In the genomic region with DNA sequence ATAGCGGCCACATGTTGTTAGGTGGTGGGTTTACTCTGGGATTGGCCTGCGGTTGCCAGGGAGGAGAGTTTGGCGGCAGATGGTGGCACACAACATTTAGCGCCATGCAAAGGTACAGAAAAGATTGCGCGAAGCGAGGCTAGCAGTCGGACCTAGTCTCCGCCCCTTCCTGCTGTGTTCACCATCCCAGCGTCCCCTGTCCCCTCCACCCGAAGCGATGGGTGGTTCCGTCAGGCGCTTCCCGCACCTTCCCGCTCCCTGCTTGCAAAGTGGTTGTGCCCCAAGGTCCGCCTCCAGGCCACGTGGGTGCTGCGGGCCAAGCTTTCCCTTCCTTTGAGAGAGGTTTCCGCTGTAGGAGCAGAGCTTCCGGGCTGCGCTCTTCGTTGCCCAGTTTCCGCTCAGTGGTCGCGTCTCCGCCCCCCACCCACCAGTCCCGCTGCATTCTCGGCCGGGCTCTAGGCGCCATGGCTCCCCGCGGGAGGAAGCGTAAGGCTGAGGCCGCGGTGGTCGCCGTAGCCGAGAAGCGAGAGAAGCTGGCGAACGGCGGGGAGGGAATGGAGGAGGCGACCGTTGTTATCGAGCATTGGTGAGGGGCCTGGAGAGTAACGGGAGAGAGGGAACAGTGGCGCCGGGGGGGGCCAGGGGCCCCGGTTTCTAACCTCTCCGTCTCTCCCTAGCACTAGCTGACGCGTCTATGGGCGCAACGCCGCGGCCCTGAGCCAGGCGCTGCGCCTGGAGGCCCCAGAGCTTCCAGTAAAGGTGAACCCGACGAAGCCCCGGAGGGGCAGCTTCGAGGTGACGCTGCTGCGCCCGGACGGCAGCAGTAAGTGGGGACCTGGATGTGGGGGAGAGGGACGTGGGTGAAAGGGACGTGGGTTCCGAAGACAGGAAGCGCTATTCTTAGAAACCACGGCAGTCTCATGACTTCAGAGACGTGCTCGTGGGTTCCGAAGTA, we compare ENCODE assay signal across 1 cellular context.
A peak's percentile ranks its signal among the peaks of the same experiment; 100 is the strongest.
TF ChIP-seq lines count a peak whose summit lies in the region.

A gene with protein sequence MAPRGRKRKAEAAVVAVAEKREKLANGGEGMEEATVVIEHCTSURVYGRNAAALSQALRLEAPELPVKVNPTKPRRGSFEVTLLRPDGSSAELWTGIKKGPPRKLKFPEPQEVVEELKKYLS (plus strand): TSS at position 360 of the 955 bp plus-strand sequence. CDS start 105 bp downstream, at position 465.

TF ChIP-seq in HepG2, 621 proteins besides CTCF, POLR2A, EP300 and RAD21 (continued from another document and continues in another):
- TF ChIP-seq ZZZ3 (CRISPR knock-in tag; IDR thresholded peaks at IDR 0.05; ENCODE audit: borderline replicate concordance) (no peak), SPEN (CRISPR knock-in tag; IDR thresholded peaks at IDR 0.05; ENCODE audit: low read depth) (peak; percentile 79), SP1 (IDR thresholded peaks at IDR 0.05) (no peak), SP1 (CRISPR knock-in tag; IDR thresholded peaks at IDR 0.05) (peak; percentile 81), SRY (CRISPR knock-in tag; IDR thresholded peaks at IDR 0.05) (0 out of 2 replicates have a peak, but pooled peaks have one; percentile 39), ZNF563 (CRISPR knock-in tag; IDR thresholded peaks at IDR 0.05) (0 out of 2 replicates have a peak, but pooled peaks have one; percentile 68), ELF1 (CRISPR knock-in tag; IDR thresholded peaks at IDR 0.05) (peak; percentile 84), HCFC1 (IDR thresholded peaks at IDR 0.05; ENCODE audit: low read depth, low read length) (peak; percentile 67), HOXA3 (CRISPR knock-in tag; IDR thresholded peaks at IDR 0.05) (peak; percentile 77), POLR2G (IDR thresholded peaks at IDR 0.05; ENCODE audit: low read depth, low read length) (peak; percentile 86), ZNF180 (CRISPR knock-in tag; IDR thresholded peaks at IDR 0.05; ENCODE audit: borderline replicate concordance, low read depth) (no peak), BHLHE40 (IDR thresholded peaks at IDR 0.05; ENCODE audit: low read length) (peak; percentile 75), ZNF703 (CRISPR knock-in tag; IDR thresholded peaks at IDR 0.05; ENCODE audit: borderline replicate concordance) (no peak), REXO4 (CRISPR knock-in tag; IDR thresholded peaks at IDR 0.05; ENCODE audit: borderline replicate concordance) (no peak), ZNF530 (CRISPR knock-in tag; IDR thresholded peaks at IDR 0.05; ENCODE audit: low read depth) (no peak), SOX5 (CRISPR knock-in tag; IDR thresholded peaks at IDR 0.05; ENCODE audit: borderline replicate concordance) (peak; percentile 47; the same call in 1 of the 2 replicates), ZNF264 (CRISPR knock-in tag; IDR thresholded peaks at IDR 0.05) (0 out of 2 replicates have a peak, but pooled peaks have one; percentile 15), ZNF788 (CRISPR knock-in tag; IDR thresholded peaks at IDR 0.05; ENCODE audit: borderline replicate concordance) (peak; percentile 96), ZNF205 (CRISPR knock-in tag; IDR thresholded peaks at IDR 0.05) (peak; percentile 69; the same call in 1 of the 2 replicates), ARNT (IDR thresholded peaks at IDR 0.05) (no peak), PAF1 (CRISPR knock-in tag; IDR thresholded peaks at IDR 0.05) (peak; percentile 80; the same call in 1 of the 2 replicates), FOXK1 (CRISPR knock-in tag; IDR thresholded peaks at IDR 0.05; ENCODE audit: borderline replicate concordance, low read depth) (peak; percentile 58; the same call in 1 of the 2 replicates), ZFX (CRISPR knock-in tag; IDR thresholded peaks at IDR 0.05; ENCODE audit: low read depth) (peak; percentile 75; the same call in 1 of the 2 replicates), ZNF589 (CRISPR knock-in tag; conservative IDR thresholded peaks at IDR 0.05) (no peak; the same call in 1 of the 2 replicates)
- TF ChIP-seq, protein P1, sequence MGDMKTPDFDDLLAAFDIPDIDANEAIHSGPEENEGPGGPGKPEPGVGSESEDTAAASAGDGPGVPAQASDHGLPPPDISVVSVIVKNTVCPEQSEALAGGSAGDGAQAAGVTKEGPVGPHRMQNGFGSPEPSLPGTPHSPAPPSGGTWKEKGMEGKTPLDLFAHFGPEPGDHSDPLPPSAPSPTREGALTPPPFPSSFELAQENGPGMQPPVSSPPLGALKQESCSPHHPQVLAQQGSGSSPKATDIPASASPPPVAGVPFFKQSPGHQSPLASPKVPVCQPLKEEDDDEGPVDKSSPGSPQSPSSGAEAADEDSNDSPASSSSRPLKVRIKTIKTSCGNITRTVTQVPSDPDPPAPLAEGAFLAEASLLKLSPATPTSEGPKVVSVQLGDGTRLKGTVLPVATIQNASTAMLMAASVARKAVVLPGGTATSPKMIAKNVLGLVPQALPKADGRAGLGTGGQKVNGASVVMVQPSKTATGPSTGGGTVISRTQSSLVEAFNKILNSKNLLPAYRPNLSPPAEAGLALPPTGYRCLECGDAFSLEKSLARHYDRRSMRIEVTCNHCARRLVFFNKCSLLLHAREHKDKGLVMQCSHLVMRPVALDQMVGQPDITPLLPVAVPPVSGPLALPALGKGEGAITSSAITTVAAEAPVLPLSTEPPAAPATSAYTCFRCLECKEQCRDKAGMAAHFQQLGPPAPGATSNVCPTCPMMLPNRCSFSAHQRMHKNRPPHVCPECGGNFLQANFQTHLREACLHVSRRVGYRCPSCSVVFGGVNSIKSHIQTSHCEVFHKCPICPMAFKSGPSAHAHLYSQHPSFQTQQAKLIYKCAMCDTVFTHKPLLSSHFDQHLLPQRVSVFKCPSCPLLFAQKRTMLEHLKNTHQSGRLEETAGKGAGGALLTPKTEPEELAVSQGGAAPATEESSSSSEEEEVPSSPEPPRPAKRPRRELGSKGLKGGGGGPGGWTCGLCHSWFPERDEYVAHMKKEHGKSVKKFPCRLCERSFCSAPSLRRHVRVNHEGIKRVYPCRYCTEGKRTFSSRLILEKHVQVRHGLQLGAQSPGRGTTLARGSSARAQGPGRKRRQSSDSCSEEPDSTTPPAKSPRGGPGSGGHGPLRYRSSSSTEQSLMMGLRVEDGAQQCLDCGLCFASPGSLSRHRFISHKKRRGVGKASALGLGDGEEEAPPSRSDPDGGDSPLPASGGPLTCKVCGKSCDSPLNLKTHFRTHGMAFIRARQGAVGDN (CRISPR knock-in tag; IDR thresholded peaks at IDR 0.05), result peak; percentile 96
- TF ChIP-seq, protein P2, sequence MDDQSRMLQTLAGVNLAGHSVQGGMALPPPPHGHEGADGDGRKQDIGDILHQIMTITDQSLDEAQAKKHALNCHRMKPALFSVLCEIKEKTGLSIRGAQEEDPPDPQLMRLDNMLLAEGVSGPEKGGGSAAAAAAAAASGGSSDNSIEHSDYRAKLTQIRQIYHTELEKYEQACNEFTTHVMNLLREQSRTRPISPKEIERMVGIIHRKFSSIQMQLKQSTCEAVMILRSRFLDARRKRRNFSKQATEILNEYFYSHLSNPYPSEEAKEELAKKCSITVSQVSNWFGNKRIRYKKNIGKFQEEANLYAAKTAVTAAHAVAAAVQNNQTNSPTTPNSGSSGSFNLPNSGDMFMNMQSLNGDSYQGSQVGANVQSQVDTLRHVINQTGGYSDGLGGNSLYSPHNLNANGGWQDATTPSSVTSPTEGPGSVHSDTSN (CRISPR knock-in tag; IDR thresholded peaks at IDR 0.05; ENCODE audit: borderline replicate concordance), result no peak
- TF ChIP-seq, protein P3, sequence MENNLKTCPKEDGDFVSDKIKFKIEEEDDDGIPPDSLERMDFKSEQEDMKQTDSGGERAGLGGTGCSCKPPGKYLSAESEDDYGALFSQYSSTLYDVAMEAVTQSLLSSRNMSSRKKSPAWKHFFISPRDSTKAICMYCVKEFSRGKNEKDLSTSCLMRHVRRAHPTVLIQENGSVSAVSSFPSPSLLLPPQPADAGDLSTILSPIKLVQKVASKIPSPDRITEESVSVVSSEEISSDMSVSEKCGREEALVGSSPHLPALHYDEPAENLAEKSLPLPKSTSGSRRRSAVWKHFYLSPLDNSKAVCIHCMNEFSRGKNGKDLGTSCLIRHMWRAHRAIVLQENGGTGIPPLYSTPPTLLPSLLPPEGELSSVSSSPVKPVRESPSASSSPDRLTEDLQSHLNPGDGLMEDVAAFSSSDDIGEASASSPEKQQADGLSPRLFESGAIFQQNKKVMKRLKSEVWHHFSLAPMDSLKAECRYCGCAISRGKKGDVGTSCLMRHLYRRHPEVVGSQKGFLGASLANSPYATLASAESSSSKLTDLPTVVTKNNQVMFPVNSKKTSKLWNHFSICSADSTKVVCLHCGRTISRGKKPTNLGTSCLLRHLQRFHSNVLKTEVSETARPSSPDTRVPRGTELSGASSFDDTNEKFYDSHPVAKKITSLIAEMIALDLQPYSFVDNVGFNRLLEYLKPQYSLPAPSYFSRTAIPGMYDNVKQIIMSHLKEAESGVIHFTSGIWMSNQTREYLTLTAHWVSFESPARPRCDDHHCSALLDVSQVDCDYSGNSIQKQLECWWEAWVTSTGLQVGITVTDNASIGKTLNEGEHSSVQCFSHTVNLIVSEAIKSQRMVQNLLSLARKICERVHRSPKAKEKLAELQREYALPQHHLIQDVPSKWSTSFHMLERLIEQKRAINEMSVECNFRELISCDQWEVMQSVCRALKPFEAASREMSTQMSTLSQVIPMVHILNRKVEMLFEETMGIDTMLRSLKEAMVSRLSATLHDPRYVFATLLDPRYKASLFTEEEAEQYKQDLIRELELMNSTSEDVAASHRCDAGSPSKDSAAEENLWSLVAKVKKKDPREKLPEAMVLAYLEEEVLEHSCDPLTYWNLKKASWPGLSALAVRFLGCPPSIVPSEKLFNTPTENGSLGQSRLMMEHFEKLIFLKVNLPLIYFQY (CRISPR knock-in tag; IDR thresholded peaks at IDR 0.05; ENCODE audit: borderline replicate concordance), result no peak
- TF ChIP-seq, protein P4, sequence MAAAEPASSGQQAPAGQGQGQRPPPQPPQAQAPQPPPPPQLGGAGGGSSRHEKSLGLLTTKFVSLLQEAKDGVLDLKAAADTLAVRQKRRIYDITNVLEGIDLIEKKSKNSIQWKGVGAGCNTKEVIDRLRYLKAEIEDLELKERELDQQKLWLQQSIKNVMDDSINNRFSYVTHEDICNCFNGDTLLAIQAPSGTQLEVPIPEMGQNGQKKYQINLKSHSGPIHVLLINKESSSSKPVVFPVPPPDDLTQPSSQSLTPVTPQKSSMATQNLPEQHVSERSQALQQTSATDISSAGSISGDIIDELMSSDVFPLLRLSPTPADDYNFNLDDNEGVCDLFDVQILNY (CRISPR knock-in tag; conservative IDR thresholded peaks at IDR 0.05), result peak; percentile 72; the same call in 1 of the 2 replicates
- TF ChIP-seq, protein P5, sequence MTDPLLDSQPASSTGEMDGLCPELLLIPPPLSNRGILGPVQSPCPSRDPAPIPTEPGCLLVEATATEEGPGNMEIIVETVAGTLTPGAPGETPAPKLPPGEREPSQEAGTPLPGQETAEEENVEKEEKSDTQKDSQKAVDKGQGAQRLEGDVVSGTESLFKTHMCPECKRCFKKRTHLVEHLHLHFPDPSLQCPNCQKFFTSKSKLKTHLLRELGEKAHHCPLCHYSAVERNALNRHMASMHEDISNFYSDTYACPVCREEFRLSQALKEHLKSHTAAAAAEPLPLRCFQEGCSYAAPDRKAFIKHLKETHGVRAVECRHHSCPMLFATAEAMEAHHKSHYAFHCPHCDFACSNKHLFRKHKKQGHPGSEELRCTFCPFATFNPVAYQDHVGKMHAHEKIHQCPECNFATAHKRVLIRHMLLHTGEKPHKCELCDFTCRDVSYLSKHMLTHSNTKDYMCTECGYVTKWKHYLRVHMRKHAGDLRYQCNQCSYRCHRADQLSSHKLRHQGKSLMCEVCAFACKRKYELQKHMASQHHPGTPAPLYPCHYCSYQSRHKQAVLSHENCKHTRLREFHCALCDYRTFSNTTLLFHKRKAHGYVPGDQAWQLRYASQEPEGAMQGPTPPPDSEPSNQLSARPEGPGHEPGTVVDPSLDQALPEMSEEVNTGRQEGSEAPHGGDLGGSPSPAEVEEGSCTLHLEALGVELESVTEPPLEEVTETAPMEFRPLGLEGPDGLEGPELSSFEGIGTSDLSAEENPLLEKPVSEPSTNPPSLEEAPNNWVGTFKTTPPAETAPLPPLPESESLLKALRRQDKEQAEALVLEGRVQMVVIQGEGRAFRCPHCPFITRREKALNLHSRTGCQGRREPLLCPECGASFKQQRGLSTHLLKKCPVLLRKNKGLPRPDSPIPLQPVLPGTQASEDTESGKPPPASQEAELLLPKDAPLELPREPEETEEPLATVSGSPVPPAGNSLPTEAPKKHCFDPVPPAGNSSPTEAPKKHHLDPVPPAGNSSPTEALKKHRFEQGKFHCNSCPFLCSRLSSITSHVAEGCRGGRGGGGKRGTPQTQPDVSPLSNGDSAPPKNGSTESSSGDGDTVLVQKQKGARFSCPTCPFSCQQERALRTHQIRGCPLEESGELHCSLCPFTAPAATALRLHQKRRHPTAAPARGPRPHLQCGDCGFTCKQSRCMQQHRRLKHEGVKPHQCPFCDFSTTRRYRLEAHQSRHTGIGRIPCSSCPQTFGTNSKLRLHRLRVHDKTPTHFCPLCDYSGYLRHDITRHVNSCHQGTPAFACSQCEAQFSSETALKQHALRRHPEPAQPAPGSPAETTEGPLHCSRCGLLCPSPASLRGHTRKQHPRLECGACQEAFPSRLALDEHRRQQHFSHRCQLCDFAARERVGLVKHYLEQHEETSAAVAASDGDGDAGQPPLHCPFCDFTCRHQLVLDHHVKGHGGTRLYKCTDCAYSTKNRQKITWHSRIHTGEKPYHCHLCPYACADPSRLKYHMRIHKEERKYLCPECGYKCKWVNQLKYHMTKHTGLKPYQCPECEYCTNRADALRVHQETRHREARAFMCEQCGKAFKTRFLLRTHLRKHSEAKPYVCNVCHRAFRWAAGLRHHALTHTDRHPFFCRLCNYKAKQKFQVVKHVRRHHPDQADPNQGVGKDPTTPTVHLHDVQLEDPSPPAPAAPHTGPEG (CRISPR knock-in tag; IDR thresholded peaks at IDR 0.05), result no peak
- TF ChIP-seq, protein P6, sequence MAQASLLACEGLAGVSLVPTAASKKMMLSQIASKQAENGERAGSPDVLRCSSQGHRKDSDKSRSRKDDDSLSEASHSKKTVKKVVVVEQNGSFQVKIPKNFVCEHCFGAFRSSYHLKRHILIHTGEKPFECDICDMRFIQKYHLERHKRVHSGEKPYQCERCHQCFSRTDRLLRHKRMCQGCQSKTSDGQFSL (CRISPR knock-in tag; IDR thresholded peaks at IDR 0.05), result peak; percentile 43; the same call in 1 of the 2 replicates
- TF ChIP-seq, protein P7, sequence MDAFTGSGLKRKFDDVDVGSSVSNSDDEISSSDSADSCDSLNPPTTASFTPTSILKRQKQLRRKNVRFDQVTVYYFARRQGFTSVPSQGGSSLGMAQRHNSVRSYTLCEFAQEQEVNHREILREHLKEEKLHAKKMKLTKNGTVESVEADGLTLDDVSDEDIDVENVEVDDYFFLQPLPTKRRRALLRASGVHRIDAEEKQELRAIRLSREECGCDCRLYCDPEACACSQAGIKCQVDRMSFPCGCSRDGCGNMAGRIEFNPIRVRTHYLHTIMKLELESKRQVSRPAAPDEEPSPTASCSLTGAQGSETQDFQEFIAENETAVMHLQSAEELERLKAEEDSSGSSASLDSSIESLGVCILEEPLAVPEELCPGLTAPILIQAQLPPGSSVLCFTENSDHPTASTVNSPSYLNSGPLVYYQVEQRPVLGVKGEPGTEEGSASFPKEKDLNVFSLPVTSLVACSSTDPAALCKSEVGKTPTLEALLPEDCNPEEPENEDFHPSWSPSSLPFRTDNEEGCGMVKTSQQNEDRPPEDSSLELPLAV (CRISPR knock-in tag; conservative IDR thresholded peaks at IDR 0.05; ENCODE audit: low read depth), result no peak
- TF ChIP-seq, protein P8, sequence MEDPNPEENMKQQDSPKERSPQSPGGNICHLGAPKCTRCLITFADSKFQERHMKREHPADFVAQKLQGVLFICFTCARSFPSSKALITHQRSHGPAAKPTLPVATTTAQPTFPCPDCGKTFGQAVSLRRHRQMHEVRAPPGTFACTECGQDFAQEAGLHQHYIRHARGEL (CRISPR knock-in tag; IDR thresholded peaks at IDR 0.05), result 0 out of 2 replicates have a peak, but pooled peaks have one; percentile 39
- TF ChIP-seq, protein P9, sequence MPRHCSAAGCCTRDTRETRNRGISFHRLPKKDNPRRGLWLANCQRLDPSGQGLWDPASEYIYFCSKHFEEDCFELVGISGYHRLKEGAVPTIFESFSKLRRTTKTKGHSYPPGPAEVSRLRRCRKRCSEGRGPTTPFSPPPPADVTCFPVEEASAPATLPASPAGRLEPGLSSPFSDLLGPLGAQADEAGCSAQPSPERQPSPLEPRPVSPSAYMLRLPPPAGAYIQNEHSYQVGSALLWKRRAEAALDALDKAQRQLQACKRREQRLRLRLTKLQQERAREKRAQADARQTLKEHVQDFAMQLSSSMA (CRISPR knock-in tag; IDR thresholded peaks at IDR 0.05), result 0 out of 2 replicates have a peak, but pooled peaks have one; percentile 31
